ENCODE assay signal across 23 cellular contexts in genomic region chr3:162945626-162946025, GRCh38.
DNase-seq lines count a peak whose midpoint lies in the region; ATAC-seq, FAIRE-seq and TF ChIP-seq lines count a peak whose summit lies in the region.
"Had no signal": no experiment of that assay in that cellular context is flagged by ENCODE, and none has a peak within 500 bp of the region (broad histone marks: within the 10 kb centered on the region; RNA-seq: fewer than 3 reads in every experiment).

No MANE protein-coding gene starts in this region.

- H3K9me3 ChIP-seq in colonic mucosa: no peaks in the 10 kb centered on the region
- H3K9me3 ChIP-seq: A549; BLaER1 treated with 17β-estradiol and CSF1 and Interleukin-3, amounts not matched to agents 10 nM and 100 nM; Caco-2 had no signal

- ATAC-seq in GM21825 (IDR thresholded peaks at IDR 0.05; ENCODE audit: unreplicated experiment): no peak
- ATAC-seq: A549; CD8-positive, alpha-beta T cell; GM12878 had no signal

- H3K4me1 ChIP-seq in colonic mucosa: no peaks in the 10 kb centered on the region
- H3K4me1 ChIP-seq: A549; BLaER1 treated with 17β-estradiol and CSF1 and Interleukin-3, amounts not matched to agents 10 nM and 100 nM; Caco-2 had no signal

- intact Hi-C loops in colonic mucosa (cut with DNase I): no loop called here

- no peak overlapping the region for H3K27ac ChIP-seq in colonic mucosa
- H3K27ac ChIP-seq: 22Rv1; A549; BLaER1 treated with 17β-estradiol and CSF1 and Interleukin-3, amounts not matched to agents 10 nM and 100 nM; C4-2B had no signal

- H3K4me3 ChIP-seq in bronchial epithelial cell (ENCODE audit: low read depth, low read length) (no peak overlapping the region), H7 (ENCODE audit: insufficient read depth, low read depth, low read length) (no peak overlapping the region), colonic mucosa (no peak overlapping the region)
- H3K4me3 ChIP-seq: A549; BLaER1 treated with 17β-estradiol and CSF1 and Interleukin-3, amounts not matched to agents 10 nM and 100 nM; GM12878 had no signal

- TF ChIP-seq CTCF in bronchial epithelial cell (IDR thresholded peaks at IDR 0.05; ENCODE audit: insufficient read depth, low read length, severe bottlenecking): no peak
- no peak for TF ChIP-seq CTCF in colonic mucosa (IDR thresholded peaks at IDR 0.05)

- no peak for FAIRE-seq in bronchial epithelial cell (lab: Jason Lieb, UNC)
- FAIRE-seq: A549, D721Med, GM12878, GM12892, GM18507 had no signal

- H3K36me3 ChIP-seq in bronchial epithelial cell (ENCODE audit: control insufficient read depth, insufficient read depth, low read length) (no peaks in the 10 kb centered on the region), H7 (replicated peaks; ENCODE audit: control insufficient read depth, insufficient read depth, low read length) (no peaks in the 10 kb centered on the region), colonic mucosa (no peaks in the 10 kb centered on the region)
- H3K36me3 ChIP-seq: BLaER1 treated with 17β-estradiol and CSF1 and Interleukin-3, amounts not matched to agents 10 nM and 100 nM had no signal

- DNase-seq in ELR (ENCODE audit: low read depth) (peak; percentile 53), M059J (ENCODE audit: low read depth) (peak; percentile 2), RKO (ENCODE audit: low spot score) (peak; percentile 20), bronchial epithelial cell (ENCODE audit: low read depth) (peak; percentile 4), H7 (no peak), NCI-H2196 (lab: John Stamatoyannopoulos, UW; ENCODE audit: unreplicated experiment) (no peak), colonic mucosa (no peak)
- DNase-seq: AML-193; Caco-2; Calu3; CD4-positive, alpha-beta T cell; CD8-positive, alpha-beta T cell; DMS79 treated with DMSO at 0.1 percent for 48 hours; GDM1 had no signal

- no peak overlapping the region for H3K9ac ChIP-seq in colonic mucosa (ENCODE audit: low read depth in 2 of 2, low read length in 2 of 2)
- H3K9ac ChIP-seq: BLaER1 treated with 17β-estradiol and CSF1 and Interleukin-3, amounts not matched to agents 10 nM and 100 nM had no signal

- H3K27me3 ChIP-seq in bronchial epithelial cell (ENCODE audit: control insufficient read depth, insufficient read depth, low read length) (no peaks in the 10 kb centered on the region), H7 (ENCODE audit: control insufficient read depth, insufficient read depth, low read length) (no peaks in the 10 kb centered on the region), colonic mucosa (no peaks in the 10 kb centered on the region)
- H3K27me3 ChIP-seq: BLaER1 treated with 17β-estradiol and CSF1 and Interleukin-3, amounts not matched to agents 10 nM and 100 nM had no signal

Comparison
In these comparisons a context has a peak if more than half of its experiments do, and no peak if none do; other contexts are left out.
1. DNase-seq: peak in ELR (single experiment), M059J (single experiment), RKO (single experiment) and bronchial epithelial cell (single experiment); none in H7 (single experiment), NCI-H2196 (single experiment) and colonic mucosa (single experiment).